Comparison of ENCODE assay signal across 14 cellular contexts in the genomic region with DNA sequence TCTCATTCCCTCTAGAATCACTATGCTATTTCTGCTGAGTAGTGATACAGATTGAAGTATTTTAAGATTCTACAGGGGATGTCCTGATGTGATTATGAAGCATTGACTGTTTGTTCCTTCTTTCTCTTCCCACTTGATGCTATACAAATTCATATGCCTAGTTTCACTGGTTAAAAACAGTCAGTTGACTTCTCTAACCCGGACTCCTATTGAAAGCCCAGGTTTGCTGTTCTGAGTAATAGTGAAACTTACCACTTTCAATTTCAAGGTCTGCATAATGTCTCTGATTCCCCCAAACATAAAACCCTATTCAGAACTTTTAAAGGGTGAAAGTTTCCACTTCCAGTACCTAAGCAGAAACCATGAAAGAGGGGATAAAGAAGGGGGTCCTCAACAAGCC.
DNase-seq lines count a peak whose midpoint lies in the region; ATAC-seq and TF ChIP-seq lines count a peak whose summit lies in the region.
"Had no signal": no experiment of that assay in that cellular context is flagged by ENCODE, and none has a peak within 500 bp of the region (broad histone marks: within the 10 kb centered on the region; RNA-seq: fewer than 3 reads in every experiment).

No MANE protein-coding gene starts in this region.

- no peaks in the 10 kb centered on the region for H3K36me3 Mint-ChIP-seq in progenitor cell of endocrine pancreas (ENCODE audit: insufficient read depth)
- no peaks in the 10 kb centered on the region for H3K36me3 Mint-ChIP-seq in activated naive CD8-positive, alpha-beta T cell treated with anti-CD3 and anti-CD28 coated beads for 36 hours
- H3K36me3 Mint-ChIP-seq: activated naive CD8-positive, alpha-beta T cell; stimulated activated effector memory CD8-positive, alpha-beta T cell treated with anti-CD3 and anti-CD28 coated beads, Interleukin-12 subunit alpha, Interleukin-12 subunit beta, amount 100 ng/mL, for 72 hours had no signal

- ATAC-seq in stimulated activated naive CD8-positive, alpha-beta T cell treated with anti-CD3 and anti-CD28 coated beads, Interleukin-15, amount 100 ng/mL, for 72 hours, result peak; percentile 74
- ATAC-seq in stimulated activated naive CD8-positive, alpha-beta T cell treated with anti-CD3 and anti-CD28 coated beads, Interleukin-15, Interleukin-2, amounts not matched to agents 100 U/mL and 50 U/mL, for 24 hours, result no peak
- ATAC-seq in HG02623 (IDR thresholded peaks at IDR 0.05; ENCODE audit: unreplicated experiment), result peak; percentile 99
- peak; percentile 99 for ATAC-seq in HG03439 (IDR thresholded peaks at IDR 0.05; ENCODE audit: unreplicated experiment)
- ATAC-seq: effector memory CD8-positive, alpha-beta T cell; stimulated activated effector memory CD8-positive, alpha-beta T cell treated with anti-CD3 and anti-CD28 coated beads, Interleukin-12 subunit alpha, Interleukin-12 subunit beta, amount 100 ng/mL, for 72 hours had no signal

- peaks cover 11 to 15% of the 10 kb centered on the region in 2 donors for H3K9me3 Mint-ChIP-seq in stimulated activated naive CD8-positive, alpha-beta T cell treated with anti-CD3 and anti-CD28 coated beads, Interleukin-15, amount 100 ng/mL, for 72 hours
- H3K9me3 Mint-ChIP-seq in progenitor cell of endocrine pancreas (ENCODE audit: low read depth), result no peaks in the 10 kb centered on the region
- H3K9me3 Mint-ChIP-seq in activated naive CD8-positive, alpha-beta T cell treated with anti-CD3 and anti-CD28 coated beads for 36 hours, result peaks cover 7% of the 10 kb centered on the region

- H3K4me3 Mint-ChIP-seq in stimulated activated naive CD8-positive, alpha-beta T cell treated with anti-CD3 and anti-CD28 coated beads, Interleukin-15, amount 100 ng/mL, for 72 hours, result no peak overlapping the region
- no peak overlapping the region for H3K4me3 Mint-ChIP-seq in progenitor cell of endocrine pancreas (ENCODE audit: low read depth)
- no peak overlapping the region for H3K4me3 Mint-ChIP-seq in activated naive CD8-positive, alpha-beta T cell treated with anti-CD3 and anti-CD28 coated beads for 36 hours
- H3K4me3 Mint-ChIP-seq: activated naive CD8-positive, alpha-beta T cell; effector memory CD8-positive, alpha-beta T cell; stimulated activated effector memory CD8-positive, alpha-beta T cell treated with anti-CD3 and anti-CD28 coated beads, Interleukin-12 subunit alpha, Interleukin-12 subunit beta, amount 100 ng/mL, for 72 hours had no signal

- H3K27ac Mint-ChIP-seq in stimulated activated naive CD8-positive, alpha-beta T cell treated with anti-CD3 and anti-CD28 coated beads, Interleukin-15, amount 100 ng/mL, for 72 hours, result no peak overlapping the region
- H3K27ac Mint-ChIP-seq in progenitor cell of endocrine pancreas, result no peak overlapping the region
- no peak overlapping the region for H3K27ac Mint-ChIP-seq in activated naive CD8-positive, alpha-beta T cell treated with anti-CD3 and anti-CD28 coated beads for 36 hours
- H3K27ac Mint-ChIP-seq: activated naive CD8-positive, alpha-beta T cell; effector memory CD8-positive, alpha-beta T cell; stimulated activated effector memory CD8-positive, alpha-beta T cell treated with anti-CD3 and anti-CD28 coated beads, Interleukin-12 subunit alpha, Interleukin-12 subunit beta, amount 100 ng/mL, for 72 hours had no signal

- DNase-seq in stimulated activated naive CD8-positive, alpha-beta T cell treated with anti-CD3 and anti-CD28 coated beads, Interleukin-15, amount 100 ng/mL, for 72 hours, result no peak
- no peak for DNase-seq in stimulated activated naive CD8-positive, alpha-beta T cell treated with anti-CD3 and anti-CD28 coated beads, Interleukin-15, Interleukin-2, amounts not matched to agents 100 U/mL and 50 U/mL, for 24 hours
- DNase-seq in NCI-H1417 (lab: John Stamatoyannopoulos, UW) (no peak), progenitor cell of endocrine pancreas (ENCODE audit: low spot score, unreplicated experiment) (no peak), AG08396 (ENCODE audit: low spot score) (no peak)
- no peak for DNase-seq in activated naive CD8-positive, alpha-beta T cell treated with anti-CD3 and anti-CD28 coated beads for 36 hours
- DNase-seq: activated CD4-positive, CD25-positive, alpha-beta regulatory T cell treated with anti-CD3 and anti-CD28 coated beads, Interleukin-2, amount 50 U/mL, for 72 hours; effector memory CD8-positive, alpha-beta T cell; NCI-H2029 treated with DMSO at 0.1 percent for 48 hours; SHP77 had no signal

- H3K27me3 Mint-ChIP-seq in stimulated activated naive CD8-positive, alpha-beta T cell treated with anti-CD3 and anti-CD28 coated beads, Interleukin-15, amount 100 ng/mL, for 72 hours, result no peaks in the 10 kb centered on the region
- no peaks in the 10 kb centered on the region for H3K27me3 Mint-ChIP-seq in progenitor cell of endocrine pancreas
- H3K27me3 Mint-ChIP-seq in activated naive CD8-positive, alpha-beta T cell treated with anti-CD3 and anti-CD28 coated beads for 36 hours, result no peaks in the 10 kb centered on the region
- H3K27me3 Mint-ChIP-seq: activated naive CD8-positive, alpha-beta T cell; effector memory CD8-positive, alpha-beta T cell had no signal

- no peaks in the 10 kb centered on the region for H3K4me1 Mint-ChIP-seq in stimulated activated naive CD8-positive, alpha-beta T cell treated with anti-CD3 and anti-CD28 coated beads, Interleukin-15, amount 100 ng/mL, for 72 hours
- H3K4me1 Mint-ChIP-seq in progenitor cell of endocrine pancreas (ENCODE audit: low read depth), result no peaks in the 10 kb centered on the region
- H3K4me1 Mint-ChIP-seq in activated naive CD8-positive, alpha-beta T cell treated with anti-CD3 and anti-CD28 coated beads for 36 hours, result peaks cover 4% of the 10 kb centered on the region
- H3K4me1 Mint-ChIP-seq: stimulated activated effector memory CD8-positive, alpha-beta T cell treated with anti-CD3 and anti-CD28 coated beads, Interleukin-12 subunit alpha, Interleukin-12 subunit beta, amount 100 ng/mL, for 72 hours had no signal

- no peak for TF ChIP-seq CTCF in progenitor cell of endocrine pancreas (IDR thresholded peaks at IDR 0.05; ENCODE audit: unreplicated experiment)
